1 cellular context compared by ENCODE assay signal in genomic region chr2:100562613-100563406, GRCh38.
TF ChIP-seq lines count a peak whose summit lies in the region.

TSS of gene PDCL3 (plus strand) at chr2:100562993. CDS start at chr2:100563068, 75 bp downstream.

TF ChIP-seq in GM12878, 131 proteins besides CTCF, POLR2A, EP300 and RAD21 (continued from another document):
- TF ChIP-seq SKIL (IDR thresholded peaks at IDR 0.05; ENCODE audit: low read depth, poor library complexity, severe bottlenecking) (no peak), FOXK2 (IDR thresholded peaks at IDR 0.05) (no peak), HCFC1 (IDR thresholded peaks at IDR 0.05; ENCODE audit: low read length) (peak; percentile 73), ZNF207 (IDR thresholded peaks at IDR 0.05; ENCODE audit: borderline replicate concordance) (peak; percentile 82)
